Comparison of ENCODE assay signal across 15 cellular contexts in genomic region chr11:74168838-74169237, GRCh38. TPM values are rescaled to one million over a fixed set of nuclear protein-coding genes. Genes with fewer than 3 reads are reported as not detected.
DNase-seq lines count a peak whose midpoint lies in the region; ATAC-seq and TF ChIP-seq lines count a peak whose summit lies in the region.
"Had no signal": no experiment of that assay in that cellular context is flagged by ENCODE, and none has a peak within 500 bp of the region (broad histone marks: within the 10 kb centered on the region; RNA-seq: fewer than 3 reads in every experiment).

No MANE protein-coding gene starts in this region.

- H3K4me3 Mint-ChIP-seq in activated CD4-positive, alpha-beta memory T cell treated with anti-CD3 and anti-CD28 coated beads for 36 hours = peak overlapping the region; percentile 10
- H3K4me3 Mint-ChIP-seq in natural killer cell = peak overlapping the region; percentile 2

- CTCF ChIA-PET in activated CD4-positive, alpha-beta memory T cell treated with anti-CD3 and anti-CD28 coated beads for 36 hours (lab: Charles Lee) = no interaction called here

- no peak overlapping the region for H3K9ac ChIP-seq in BLaER1

- H3K36me3 ChIP-seq in BLaER1 = peaks cover 49% of the 10 kb centered on the region

- peak overlapping the region; percentile 86 for H3K4me2 ChIP-seq in BLaER1

- H3K27ac ChIP-seq in BLaER1 = no peak overlapping the region
- H3K27ac ChIP-seq: Peyer's patch had no signal

- TF ChIP-seq CTCF in HFF-Myc (IDR thresholded peaks at IDR 0.05; ENCODE audit: low read depth, low read length, missing control alignments) = no peak
- TF ChIP-seq CTCF in natural killer cell (IDR thresholded peaks at IDR 0.05) = no peak

- no peak for DNase-seq in HFF-Myc (ENCODE audit: extremely low read depth, low read depth)
- no peak for DNase-seq in activated CD4-positive, alpha-beta memory T cell treated with anti-CD3 and anti-CD28 coated beads for 36 hours
- DNase-seq in natural killer cell = no peak
- DNase-seq in left colon = no peak
- no peak for DNase-seq in NCI-H524 (lab: John Stamatoyannopoulos, UW)
- DNase-seq: activated gamma-delta T cell, Calu3, naive B cell, NCI-H1930, NCI-H526, Peyer's patch had no signal

- H3K9me3 ChIP-seq in BLaER1 = no peaks in the 10 kb centered on the region
- H3K9me3 ChIP-seq: HAP-1, Peyer's patch had no signal

- H3K9me3 Mint-ChIP-seq in activated CD4-positive, alpha-beta memory T cell treated with anti-CD3 and anti-CD28 coated beads for 36 hours = no peaks in the 10 kb centered on the region
- no peaks in the 10 kb centered on the region for H3K9me3 Mint-ChIP-seq in natural killer cell
- H3K9me3 Mint-ChIP-seq: naive B cell had no signal

- H3K36me3 Mint-ChIP-seq in activated CD4-positive, alpha-beta memory T cell treated with anti-CD3 and anti-CD28 coated beads for 36 hours = peaks cover 29% of the 10 kb centered on the region
- H3K36me3 Mint-ChIP-seq in natural killer cell = no peaks in the 10 kb centered on the region

- H3K4me3 ChIP-seq in BLaER1 (no peak overlapping the region), HFF-Myc (replicated peaks; ENCODE audit: low read depth, low read length) (peak overlapping the region; percentile 81)

- POLR2A ChIA-PET in activated CD4-positive, alpha-beta memory T cell treated with anti-CD3 and anti-CD28 coated beads for 36 hours (lab: Charles Lee) = no interaction called here

- H3K4me1 Mint-ChIP-seq in activated CD4-positive, alpha-beta memory T cell treated with anti-CD3 and anti-CD28 coated beads for 36 hours (ENCODE audit: low read depth) = peaks cover 10% of the 10 kb centered on the region
- H3K4me1 Mint-ChIP-seq in natural killer cell = peaks cover 4 to 6% of the 10 kb centered on the region in 2 donors

- H3K4me1 ChIP-seq in BLaER1 = peaks cover 41% of the 10 kb centered on the region

- no peaks in the 10 kb centered on the region for H3K27me3 Mint-ChIP-seq in activated CD4-positive, alpha-beta memory T cell treated with anti-CD3 and anti-CD28 coated beads for 36 hours
- no peaks in the 10 kb centered on the region for H3K27me3 Mint-ChIP-seq in natural killer cell (ENCODE audit: low read depth in 2 of 2)
- H3K27me3 Mint-ChIP-seq: naive B cell had no signal

- H3K27ac Mint-ChIP-seq in activated CD4-positive, alpha-beta memory T cell treated with anti-CD3 and anti-CD28 coated beads for 36 hours = no peak overlapping the region
- H3K27ac Mint-ChIP-seq in natural killer cell = peak overlapping the region in 1 of 2 donors; percentile 5

- intact Hi-C loops in activated CD4-positive, alpha-beta memory T cell treated with anti-CD3 and anti-CD28 coated beads for 36 hours (cut with micrococcal nuclease) = no loop called here
- intact Hi-C loops in natural killer cell (cut with micrococcal nuclease) = no loop called here
- intact Hi-C loops in left colon (cut with DNase I, micrococcal nuclease) = no loop called here

- no peak for ATAC-seq in natural killer cell
- ATAC-seq in left colon = no peak
- no peak for ATAC-seq in GM21528 (IDR thresholded peaks at IDR 0.05; ENCODE audit: low FRiP score, unreplicated experiment)
- no peak for ATAC-seq in HG02588 (IDR thresholded peaks at IDR 0.05; ENCODE audit: unreplicated experiment)

- no peaks in the 10 kb centered on the region for H3K27me3 ChIP-seq in BLaER1
- H3K27me3 ChIP-seq: Peyer's patch had no signal

- H4K20me1 ChIP-seq in BLaER1 = peaks cover 7% of the 10 kb centered on the region; the same call in 1 of the 2 replicates

RNA-seq across cellular contexts. Expression of gene C2CD3, which starts 2.0 kb away (rescaled TPM):
- total RNA-seq in activated CD4-positive, alpha-beta memory T cell treated with anti-CD3 and anti-CD28 coated beads for 36 hours = 10 to 100 TPM; 22.6 to 24.7 TPM
- total RNA-seq in natural killer cell = 10 to 100 TPM; 55.0 to 67.6 (median 58.1) TPM
- total RNA-seq in left colon = 10 to 100 TPM; 19.2 to 22.7 TPM

RNA-seq across cellular contexts. Expression of gene PPME1, which starts 2.3 kb away (rescaled TPM):
- 10 to 100 TPM; 37.9 to 38.5 TPM for total RNA-seq in activated CD4-positive, alpha-beta memory T cell treated with anti-CD3 and anti-CD28 coated beads for 36 hours
- 10 to 100 TPM; 15.6 to 18.5 (median 16.9) TPM for total RNA-seq in natural killer cell
- total RNA-seq in left colon = 10 to 100 TPM; 26.7 to 28.3 TPM
